ENCODE assay signal across 1 cellular context in genomic region chr22:40177738-40178416, GRCh38.
TF ChIP-seq lines count a peak whose summit lies in the region.

Gene TNRC6B (plus strand): TSS chr22:40177925. CDS start chr22:40178136, 211 bp downstream.

TF ChIP-seq in SK-N-SH, 30 proteins besides CTCF, POLR2A, EP300 and RAD21 (continued from another document):
- TF ChIP-seq IRF3 (IDR thresholded peaks at IDR 0.05; ENCODE audit: low read depth, low read length) (no peak), POLR2AphosphoS5 (IDR thresholded peaks at IDR 0.05; ENCODE audit: low read depth, low read length) (peak; percentile 99), TAF1 (IDR thresholded peaks at IDR 0.05; ENCODE audit: borderline replicate concordance, low read depth, low read length) (peak; percentile 95), TCF12 (IDR thresholded peaks at IDR 0.05) (no peak), NRF1 (IDR thresholded peaks at IDR 0.05; ENCODE audit: low read depth, low read length) (no peak), REST (IDR thresholded peaks at IDR 0.05; ENCODE audit: low read depth, low read length) (0 out of 2 replicates have a peak, but pooled peaks have one; percentile 29), GATA2 (CRISPR knock-in tag; IDR thresholded peaks at IDR 0.05) (no peak), USF1 (IDR thresholded peaks at IDR 0.05; ENCODE audit: borderline replicate concordance, low read depth) (peak; percentile 87), SIN3A (IDR thresholded peaks at IDR 0.05; ENCODE audit: borderline replicate concordance, low read depth, low read length) (0 out of 2 replicates have a peak, but pooled peaks have one; percentile 26), FOSL2 (IDR thresholded peaks at IDR 0.05; ENCODE audit: borderline replicate concordance, low read depth) (no peak), YY1 (IDR thresholded peaks at IDR 0.05; ENCODE audit: low read depth) (peak; percentile 90), USF2 (IDR thresholded peaks at IDR 0.05; ENCODE audit: borderline replicate concordance, low read depth, low read length) (peak; percentile 29; the same call in 1 of the 2 replicates), ZBTB33 (IDR thresholded peaks at IDR 0.05; ENCODE audit: borderline replicate concordance, low read depth) (no peak)
